8 cellular contexts compared by ENCODE assay signal in genomic region chr1:153597206-153597605, GRCh38. TPM values are rescaled to one million over a fixed set of nuclear protein-coding genes. Genes with fewer than 3 reads are reported as not detected.
DNase-seq lines count a peak whose midpoint lies in the region; ATAC-seq and TF ChIP-seq lines count a peak whose summit lies in the region.
"Had no signal": no experiment of that assay in that cellular context is flagged by ENCODE, and none has a peak within 500 bp of the region (broad histone marks: within the 10 kb centered on the region; RNA-seq: fewer than 3 reads in every experiment).

No MANE protein-coding gene starts in this region.

- ATAC-seq in stimulated activated naive CD8-positive, alpha-beta T cell treated with anti-CD3 and anti-CD28 coated beads, Interleukin-15, Interleukin-2, amounts not matched to agents 100 U/mL and 50 U/mL, for 24 hours = peak; percentile 90
- no peak for ATAC-seq in GM21737 (IDR thresholded peaks at IDR 0.05; ENCODE audit: unreplicated experiment)

- dilution Hi-C loops in mammary epithelial cell (cut with HindIII; ENCODE audit: low sequenced_read_pairs) = no loop called here

- H2AFZ ChIP-seq in mammary epithelial cell (ENCODE audit: low read depth, low read length) = no peak overlapping the region

- CTCF ChIA-PET in mammary epithelial cell (lab: Charles Lee; ENCODE audit: low non-redundant PET) = no interaction called here

- DNase-seq in activated T-cell treated with anti-CD3 and anti-CD28 coated beads for 48 hours (ENCODE audit: low read depth) (peak; percentile 21), mammary epithelial cell (peak; percentile 77), SHP77 treated with DMSO at 0.1 percent for 48 hours (lab: John Stamatoyannopoulos, UW) (no peak)
- no peak for DNase-seq in activated T-cell treated with anti-CD3 and anti-CD28 coated beads, Interleukin-2, amount 50 U/mL, for 1 hour
- no peak for DNase-seq in stimulated activated naive CD8-positive, alpha-beta T cell treated with anti-CD3 and anti-CD28 coated beads, Interleukin-15, Interleukin-2, amounts not matched to agents 100 U/mL and 50 U/mL, for 24 hours
- DNase-seq: activated effector memory CD4-positive, alpha-beta T cell treated with Interleukin-2 at 50 U/mL for 16 hours had no signal

- TF ChIP-seq CTCF in mammary epithelial cell (conservative IDR thresholded peaks at IDR 0.05 in 1 of 2, IDR thresholded peaks at IDR 0.05 in 1 of 2; ENCODE audit: extremely low read depth in 1 of 2, insufficient read depth in 1 of 2, low read depth in 1 of 2, low read length in 2 of 2) = no peak

- in situ Hi-C loops in mammary epithelial cell (cut with MboI; ENCODE audit: low sequenced_read_pairs in 2 of 2) = no loop called here

- H3K27me3 ChIP-seq in mammary epithelial cell (ENCODE audit: insufficient read depth, low read length) = no peaks in the 10 kb centered on the region
- H3K27me3 ChIP-seq: SJSA1 had no signal

- H3K79me2 ChIP-seq in mammary epithelial cell (ENCODE audit: insufficient read depth, low read length) = no peaks in the 10 kb centered on the region

- H3K4me1 ChIP-seq in mammary epithelial cell (ENCODE audit: insufficient read depth, low read length) = no peaks in the 10 kb centered on the region
- H3K4me1 ChIP-seq: SJSA1 had no signal

- H3K9ac ChIP-seq in mammary epithelial cell (ENCODE audit: insufficient read depth, low read length) = no peak overlapping the region

- no peaks in the 10 kb centered on the region for H3K9me3 ChIP-seq in mammary epithelial cell (replicated peaks; ENCODE audit: insufficient read depth, low read length)
- H3K9me3 ChIP-seq: SJSA1 had no signal

- H3K4me3 ChIP-seq in mammary epithelial cell (replicated peaks in 1 of 3; ENCODE audit: insufficient read depth in 1 of 3, low read depth in 2 of 3, low read length in 3 of 3) = no peak overlapping the region
- H3K4me3 ChIP-seq: SJSA1 had no signal

- peaks cover 3% of the 10 kb centered on the region for H3K36me3 ChIP-seq in mammary epithelial cell (ENCODE audit: insufficient read depth, low read length)
- H3K36me3 ChIP-seq: SJSA1 had no signal

- no peaks in the 10 kb centered on the region for H4K20me1 ChIP-seq in mammary epithelial cell (ENCODE audit: insufficient read depth, low read length)

- WGBS in mammary epithelial cell (ENCODE audit: low coverage, missing lambda C conversion rate) = 91% methylated on average over 5 of the region's 6 CpGs

- intact Hi-C loops in mammary epithelial cell (cut with micrococcal nuclease) = no loop called here

- no peak overlapping the region for H3K27ac ChIP-seq in mammary epithelial cell (ENCODE audit: insufficient read depth, low read depth, low read length)
- H3K27ac ChIP-seq: SJSA1 had no signal

- H3K4me2 ChIP-seq in mammary epithelial cell (ENCODE audit: insufficient read depth, low read depth, low read length) = no peak overlapping the region

- no TSS peak for BruUV-seq in mammary epithelial cell (replicated peaks; lab: Mats Ljungman, UMichigan)

RNA-seq across cellular contexts. Expression of gene S100A16, which starts 15.7 kb away (rescaled TPM):
- 100 to 1,000 TPM; 661 to 817 TPM for total RNA-seq in mammary epithelial cell
- polyA plus RNA-seq in mammary epithelial cell = 2,471 TPM
- polyA minus RNA-seq in mammary epithelial cell = 817 TPM

RNA-seq across cellular contexts. Expression of gene S100A14, which starts 18.9 kb away (rescaled TPM):
- 100 to 1,000 TPM; 396 to 770 TPM for total RNA-seq in mammary epithelial cell
- 1,954 TPM for polyA plus RNA-seq in mammary epithelial cell
- 968 TPM for polyA minus RNA-seq in mammary epithelial cell
- total RNA-seq: SJSA1 had no signal

RNA-seq across cellular contexts. Expression of gene S100A13, which starts 30.1 kb away (rescaled TPM):
- total RNA-seq in mammary epithelial cell = 100 to 1,000 TPM in 1 of 2 donors, 10 to 100 TPM in 1; 72.0 to 213 TPM
- 448 TPM for polyA plus RNA-seq in mammary epithelial cell
- 78.6 TPM for polyA minus RNA-seq in mammary epithelial cell

RNA-seq across cellular contexts. Expression of gene S100A1, which starts 31.0 kb away (rescaled TPM):
- not detected for total RNA-seq in mammary epithelial cell
- polyA plus RNA-seq in mammary epithelial cell = 0.53 TPM
- not detected for polyA minus RNA-seq in mammary epithelial cell

RNA-seq across cellular contexts. Expression of gene S100A2, which starts 31.6 kb away (rescaled TPM):
- total RNA-seq in mammary epithelial cell = over 10,000 TPM in 1 of 2 donors, 1,000 to 10,000 TPM in 1; 2,255 to 12,622 TPM
- polyA plus RNA-seq in mammary epithelial cell = 15,689 TPM
- polyA minus RNA-seq in mammary epithelial cell = 4,465 TPM

Comparison
In these comparisons a context has a peak if more than half of its experiments do, and no peak if none do; other contexts are left out.
1. DNase-seq: peak in activated T-cell treated with anti-CD3 and anti-CD28 coated beads for 48 hours (single experiment) and mammary epithelial cell (single experiment); none in activated T-cell treated with anti-CD3 and anti-CD28 coated beads, Interleukin-2, amount 50 U/mL, for 1 hour (single experiment), stimulated activated naive CD8-positive, alpha-beta T cell treated with anti-CD3 and anti-CD28 coated beads, Interleukin-15, Interleukin-2, amounts not matched to agents 100 U/mL and 50 U/mL, for 24 hours (single experiment) and SHP77 treated with DMSO at 0.1 percent for 48 hours (single experiment).